Comparison of ENCODE assay signal across 11 cellular contexts in the genomic region with DNA sequence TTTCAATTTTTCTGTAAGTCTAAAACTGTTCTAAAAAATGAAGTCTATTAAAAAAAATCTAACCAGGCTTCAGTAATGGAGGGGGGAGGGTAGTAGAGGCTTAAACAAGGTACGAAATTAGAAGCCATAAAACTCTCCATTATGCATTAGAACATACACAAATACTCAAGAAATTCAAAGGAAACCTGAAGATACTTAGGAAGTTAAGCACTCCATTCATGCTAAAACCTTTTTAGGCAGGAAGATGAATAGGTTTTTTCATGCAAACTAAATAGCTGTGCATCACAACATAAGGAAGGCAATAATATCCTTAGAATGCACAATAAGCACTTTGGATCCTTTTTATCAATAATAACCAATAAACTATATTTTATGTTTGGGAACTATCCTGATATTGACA. TPM values are rescaled to one million over a fixed set of nuclear protein-coding genes. Genes with fewer than 3 reads are reported as not detected.
A peak's percentile ranks its signal among the peaks of the same experiment; 100 is the strongest.
DNase-seq lines count a peak whose midpoint lies in the region; ATAC-seq, FAIRE-seq and TF ChIP-seq lines count a peak whose summit lies in the region.
"Had no signal": no experiment of that assay in that cellular context is flagged by ENCODE, and none has a peak within 500 bp of the region (broad histone marks: within the 10 kb centered on the region; RNA-seq: fewer than 3 reads in every experiment).

No MANE protein-coding gene starts in this region.

- no peak overlapping the region for H3K9ac ChIP-seq in endothelial cell of umbilical vein (replicated peaks; ENCODE audit: extremely low read depth, insufficient read depth, low read length)
- H3K9ac ChIP-seq: parathyroid adenoma had no signal

- CTCF ChIA-PET in Panc1 (lab: Charles Lee) = no interaction called here
- CTCF ChIA-PET in endothelial cell of umbilical vein (lab: Charles Lee) = no interaction called here

- H3K27me3 Mint-ChIP-seq in T-helper 2 cell treated with Interferon-gamma antibody and Interleukin-4, amounts not matched to agents 5 μg/mL and 100 μg/mL, for 36 hours (ENCODE audit: low read depth) = no peaks in the 10 kb centered on the region

- no peaks in the 10 kb centered on the region for H3K27me3 ChIP-seq in Panc1 (ENCODE audit: control insufficient read depth, insufficient read depth, low read length)
- H3K27me3 ChIP-seq in endothelial cell of umbilical vein (ENCODE audit: control insufficient read depth in 2 of 2, insufficient read depth in 2 of 2, low read length in 2 of 2) = no peaks in the 10 kb centered on the region

- H3K36me3 Mint-ChIP-seq in T-helper 2 cell treated with Interferon-gamma antibody and Interleukin-4, amounts not matched to agents 5 μg/mL and 100 μg/mL, for 36 hours (ENCODE audit: low read depth) = peaks cover 12% of the 10 kb centered on the region

- H2AFZ ChIP-seq in endothelial cell of umbilical vein (ENCODE audit: low read depth, low read length) = no peak overlapping the region
- H2AFZ ChIP-seq: parathyroid adenoma had no signal

- H3K4me3 Mint-ChIP-seq in T-helper 2 cell treated with Interferon-gamma antibody and Interleukin-4, amounts not matched to agents 5 μg/mL and 100 μg/mL, for 36 hours = peak overlapping the region; percentile 89

- no peaks in the 10 kb centered on the region for H3K9me3 Mint-ChIP-seq in T-helper 2 cell treated with Interferon-gamma antibody and Interleukin-4, amounts not matched to agents 5 μg/mL and 100 μg/mL, for 36 hours

- peaks cover 72% of the 10 kb centered on the region for H3K79me2 ChIP-seq in endothelial cell of umbilical vein (ENCODE audit: control insufficient read depth, insufficient read depth, low read length)

- TF ChIP-seq CTCF in Panc1 (IDR thresholded peaks at IDR 0.05) (no peak), endothelial cell of umbilical vein (IDR thresholded peaks at IDR 0.05; ENCODE audit: extremely low read depth in 1 of 2, insufficient read depth in 1 of 2, low read depth in 1 of 2, low read length in 2 of 2) (no peak), retinal pigment epithelial cell (conservative IDR thresholded peaks at IDR 0.05; ENCODE audit: low read depth, low read length) (no peak)

- peak; percentile 24 for FAIRE-seq in endothelial cell of umbilical vein (lab: Jason Lieb, UNC)
- FAIRE-seq: endometrium had no signal

- no peak overlapping the region for H3K27ac Mint-ChIP-seq in T-helper 2 cell treated with Interferon-gamma antibody and Interleukin-4, amounts not matched to agents 5 μg/mL and 100 μg/mL, for 36 hours

- H3K4me1 ChIP-seq in Panc1 (ENCODE audit: control insufficient read depth, insufficient read depth, low read length) = peaks cover 19% of the 10 kb centered on the region; the same call in 1 of the 2 replicates
- H3K4me1 ChIP-seq in endothelial cell of umbilical vein (ENCODE audit: control insufficient read depth, extremely low read depth, insufficient read depth, low read length) = peaks cover 19% of the 10 kb centered on the region
- H3K4me1 ChIP-seq: parathyroid adenoma had no signal

- dilution Hi-C loops in endothelial cell of umbilical vein (cut with MboI; ENCODE audit: extremely low pct_ligation_motif_present, low sequenced_read_pairs) = no loop called here

- intact Hi-C loops in Panc1 (cut with micrococcal nuclease; ENCODE audit: unreplicated experiment) = no loop called here
- intact Hi-C loops in endothelial cell of umbilical vein (cut with micrococcal nuclease) = no loop called here

- no TSS peak for BruUV-seq in Panc1 (replicated peaks; lab: Mats Ljungman, UMichigan)
- BruUV-seq in endothelial cell of umbilical vein (replicated peaks; lab: Mats Ljungman, UMichigan) = no TSS peak

- H3K9me3 ChIP-seq in Panc1 (ENCODE audit: control insufficient read depth, insufficient read depth, low read depth, low read length) (no peaks in the 10 kb centered on the region), endothelial cell of umbilical vein (replicated peaks; ENCODE audit: control insufficient read depth, insufficient read depth, low read length) (no peaks in the 10 kb centered on the region)

- in situ Hi-C loops in Panc1 (cut with HindIII; ENCODE audit: low pct_unique_long_range_greater_than_20kb, low sequenced_read_pairs) = no loop called here

- no peak for TF ChIP-seq POLR2A in endothelial cell of umbilical vein (IDR thresholded peaks at IDR 0.05; ENCODE audit: low read depth, low read length)

- H3K36me3 ChIP-seq in Panc1 (ENCODE audit: control insufficient read depth, insufficient read depth, low read length) (no peaks in the 10 kb centered on the region), endothelial cell of umbilical vein (ENCODE audit: control insufficient read depth in 2 of 2, extremely low read depth in 1 of 2, insufficient read depth in 2 of 2, low read length in 2 of 2) (peaks cover 0 to 5% of the 10 kb centered on the region in 2 experiments)

- H3K27ac ChIP-seq in Panc1 (ENCODE audit: low read length) (no peak overlapping the region; the same call in 1 of the 2 replicates), endothelial cell of umbilical vein (ENCODE audit: insufficient read depth, low read depth, low read length) (no peak overlapping the region)
- H3K27ac ChIP-seq: parathyroid adenoma had no signal

- H3K9me1 ChIP-seq in endothelial cell of umbilical vein (replicated peaks; ENCODE audit: control insufficient read depth, extremely low read depth, insufficient read depth, low read length) = no peaks in the 10 kb centered on the region

- H3K4me1 Mint-ChIP-seq in T-helper 2 cell treated with Interferon-gamma antibody and Interleukin-4, amounts not matched to agents 5 μg/mL and 100 μg/mL, for 36 hours (ENCODE audit: low read depth) = peaks cover 34% of the 10 kb centered on the region

- no peak for DNase-seq in T-helper 2 cell treated with Interferon-gamma antibody and Interleukin-4, amounts not matched to agents 5 μg/mL and 100 μg/mL, for 36 hours (ENCODE audit: low spot score)
- no peak for DNase-seq in T-helper 2 cell
- no peak for DNase-seq in Panc1 (ENCODE audit: low read depth, low spot score)
- DNase-seq in endothelial cell of umbilical vein (ENCODE audit: low read depth, low spot score) = no peak
- DNase-seq in retinal pigment epithelial cell (ENCODE audit: low read depth) = no peak
- DNase-seq in kidney tubule cell (ENCODE audit: low spot score) = no peak
- no peak for DNase-seq in NCI-H187 treated with DMSO at 0.1 percent for 48 hours (lab: John Stamatoyannopoulos, UW)
- no peak for DNase-seq in DMS 273 (lab: John Stamatoyannopoulos, UW; ENCODE audit: unreplicated experiment)
- DNase-seq: NCI-H1930 had no signal

- POLR2A ChIA-PET in Panc1 (lab: Charles Lee) = no interaction called here
- POLR2A ChIA-PET in endothelial cell of umbilical vein (lab: Charles Lee) = no interaction called here

- H3K4me3 ChIP-seq in Panc1 (ENCODE audit: low read depth in 2 of 2, low read length in 2 of 2) = peak overlapping the region; percentile 58 to 85; a peak in 3 of 4 replicates
- H3K4me3 ChIP-seq in endothelial cell of umbilical vein (replicated peaks in 1 of 3; ENCODE audit: insufficient read depth in 1 of 3, low read depth in 1 of 3, low read length in 3 of 3) = peak overlapping the region in 1 of 3 experiments; percentile 89
- peak overlapping the region; percentile 98 for H3K4me3 ChIP-seq in retinal pigment epithelial cell (ENCODE audit: low read length)

- no peak for ATAC-seq in Panc1

- peaks cover 23% of the 10 kb centered on the region for H4K20me1 ChIP-seq in endothelial cell of umbilical vein (replicated peaks; ENCODE audit: control insufficient read depth, extremely low read depth, insufficient read depth, low read length)

- peak overlapping the region; percentile 98 for H3K4me2 ChIP-seq in endothelial cell of umbilical vein (ENCODE audit: insufficient read depth, low read length)

TF ChIP-seq in endothelial cell of umbilical vein, 7 proteins besides CTCF, POLR2A, EP300 and RAD21:
- no peak for TF ChIP-seq FOS (IDR thresholded peaks at IDR 0.05; ENCODE audit: borderline replicate concordance, insufficient read depth, low read length)
- TF ChIP-seq POLR2AphosphoS5 (IDR thresholded peaks at IDR 0.05; ENCODE audit: insufficient read depth, low read depth, low read length) = no peak
- TF ChIP-seq EZH2 (IDR thresholded peaks at IDR 0.05; ENCODE audit: borderline replicate concordance, low read depth, low read length, severe bottlenecking) = no peak
- TF ChIP-seq MYC (IDR thresholded peaks at IDR 0.05; ENCODE audit: low read depth, low read length) = no peak
- TF ChIP-seq, protein P1, sequence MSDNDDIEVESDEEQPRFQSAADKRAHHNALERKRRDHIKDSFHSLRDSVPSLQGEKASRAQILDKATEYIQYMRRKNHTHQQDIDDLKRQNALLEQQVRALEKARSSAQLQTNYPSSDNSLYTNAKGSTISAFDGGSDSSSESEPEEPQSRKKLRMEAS (IDR thresholded peaks at IDR 0.05; ENCODE audit: insufficient read depth, insufficient read length) = no peak
- no peak for TF ChIP-seq GATA2 (IDR thresholded peaks at IDR 0.05; ENCODE audit: insufficient read depth, insufficient read length, low read depth, low read length)
- no peak for TF ChIP-seq JUN (IDR thresholded peaks at IDR 0.05; ENCODE audit: borderline replicate concordance, insufficient read depth, insufficient read length, low read depth)

RNA-seq across cellular contexts. Expression of a gene that starts 2.4 kb away (rescaled TPM):
- total RNA-seq in Panc1 (2021; ENCODE audit: unreplicated experiment) (149 TPM), endothelial cell of umbilical vein (130 and 138 TPM in 2 replicates)
- 93.7 TPM for polyA plus RNA-seq in Panc1 (2012; ENCODE audit: insufficient read length)
- 40.4 and 45.0 TPM in 2 replicates for polyA plus RNA-seq in endothelial cell of umbilical vein
- polyA plus RNA-seq in endothelial cell of umbilical vein (2011; cell fraction: cytosol; rRNA removed) = 62.9 and 73.4 TPM in 2 replicates
- polyA plus RNA-seq in endothelial cell of umbilical vein (2011; cell fraction: nucleus; rRNA removed) = 37.2 and 60.2 TPM in 2 replicates
- polyA plus RNA-seq in endothelial cell of umbilical vein (2012) = 106 and 116 TPM in 2 replicates
- polyA minus RNA-seq in endothelial cell of umbilical vein = 111 and 115 TPM in 2 replicates
- 74.0 TPM for polyA minus RNA-seq in endothelial cell of umbilical vein (2011; cell fraction: cytosol; rRNA and poly(A)+ RNA removed)
- polyA minus RNA-seq in endothelial cell of umbilical vein (2011; cell fraction: nucleus; rRNA and poly(A)+ RNA removed) = 40.4 and 61.4 TPM in 2 replicates

RNA-seq across cellular contexts. Expression of a gene that starts 29.2 kb away (rescaled TPM):
- 42.0 TPM for total RNA-seq in Panc1 (2021; ENCODE audit: unreplicated experiment)
- polyA plus RNA-seq in Panc1 (2012; ENCODE audit: insufficient read length) = 27.0 TPM
- total RNA-seq in endothelial cell of umbilical vein = 35.2 and 38.3 TPM in 2 replicates
- polyA plus RNA-seq in endothelial cell of umbilical vein = 19.5 and 25.0 TPM in 2 replicates
- 41.5 and 47.2 TPM in 2 replicates for polyA plus RNA-seq in endothelial cell of umbilical vein (2011; cell fraction: cytosol; rRNA removed)
- polyA plus RNA-seq in endothelial cell of umbilical vein (2011; cell fraction: nucleus; rRNA removed) = 22.0 and 26.0 TPM in 2 replicates
- 50.6 and 56.3 TPM in 2 replicates for polyA plus RNA-seq in endothelial cell of umbilical vein (2012)
- 16.5 and 24.3 TPM in 2 replicates for polyA minus RNA-seq in endothelial cell of umbilical vein
- polyA minus RNA-seq in endothelial cell of umbilical vein (2011; cell fraction: cytosol; rRNA and poly(A)+ RNA removed) = 33.3 TPM
- 10.9 and 20.0 TPM in 2 replicates for polyA minus RNA-seq in endothelial cell of umbilical vein (2011; cell fraction: nucleus; rRNA and poly(A)+ RNA removed)
